ENCODE assay signal across 1 cellular context in the genomic region with DNA sequence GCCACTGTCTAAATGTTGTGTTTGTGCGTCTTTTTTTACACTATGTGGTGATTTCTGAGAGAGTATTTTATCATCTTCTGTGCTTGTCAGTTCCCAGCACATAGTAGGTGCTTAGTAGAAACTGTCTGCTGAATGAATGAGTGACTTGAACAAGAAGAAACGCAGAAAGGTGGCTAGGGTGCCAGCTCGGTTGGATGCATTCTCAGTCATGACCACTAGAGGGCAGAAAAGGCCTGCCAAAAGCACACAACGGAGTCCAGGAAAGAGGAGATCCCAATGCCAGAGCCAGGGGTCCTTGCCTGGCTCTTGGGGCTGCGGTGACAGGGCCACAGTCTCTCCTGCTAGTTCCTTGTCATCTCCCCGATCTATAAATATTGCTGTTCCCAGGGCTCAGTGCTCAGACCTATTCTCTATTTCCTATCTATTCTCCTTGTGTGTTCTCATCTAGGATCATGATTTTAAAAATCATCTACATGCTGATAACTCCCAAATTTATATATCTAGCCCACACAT.
TF ChIP-seq lines count a peak whose summit lies in the region.

No MANE protein-coding gene starts in this region.

TF ChIP-seq in HCT116, 20 proteins besides CTCF, POLR2A, EP300 and RAD21 (continued from another document):
- TF ChIP-seq MAX (IDR thresholded peaks at IDR 0.05) (no peak), EGR1 (IDR thresholded peaks at IDR 0.05; ENCODE audit: low read depth) (no peak), SRF (IDR thresholded peaks at IDR 0.05; ENCODE audit: low read depth) (no peak), TCF7L2 (IDR thresholded peaks at IDR 0.05; ENCODE audit: borderline replicate concordance, extremely low read depth, insufficient read depth, insufficient read length) (no peak), ATF3 (IDR thresholded peaks at IDR 0.05) (no peak), SP1 (IDR thresholded peaks at IDR 0.05; ENCODE audit: low read depth) (no peak), ELF1 (IDR thresholded peaks at IDR 0.05; ENCODE audit: borderline replicate concordance, low read depth) (no peak), CBX3 (IDR thresholded peaks at IDR 0.05; ENCODE audit: low read depth) (no peak), EZH2phosphoT487 (IDR thresholded peaks at IDR 0.05; ENCODE audit: borderline replicate concordance) (no peak), ZNF274 (IDR thresholded peaks at IDR 0.05; ENCODE audit: low read depth, low read length) (no peak)
